ENCODE assay signal across 1 cellular context in the genomic region with DNA sequence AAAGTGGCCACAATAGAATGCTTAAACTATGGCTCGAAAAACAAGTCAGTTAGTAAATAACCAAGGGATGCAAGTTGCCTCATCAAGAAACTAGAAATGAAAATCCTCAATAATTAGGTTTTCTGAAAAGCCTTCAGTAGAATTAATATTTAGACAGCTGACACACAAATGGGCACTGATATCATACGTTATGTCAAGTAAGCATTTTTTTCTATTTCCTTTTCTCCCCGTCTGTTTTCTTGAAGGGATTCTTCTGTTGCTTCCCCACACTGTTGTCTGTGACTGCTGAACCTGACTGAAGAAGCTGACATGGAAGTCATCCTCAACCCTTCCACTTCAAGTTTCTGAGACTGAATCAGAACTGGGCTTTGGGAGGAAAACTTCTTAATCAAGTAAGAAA.
TF ChIP-seq lines count a peak whose summit lies in the region.

No MANE protein-coding gene starts in this region.

TF ChIP-seq in GM23338, 12 proteins besides CTCF, POLR2A, EP300 and RAD21 (continued from another document):
- TF ChIP-seq, protein P1, sequence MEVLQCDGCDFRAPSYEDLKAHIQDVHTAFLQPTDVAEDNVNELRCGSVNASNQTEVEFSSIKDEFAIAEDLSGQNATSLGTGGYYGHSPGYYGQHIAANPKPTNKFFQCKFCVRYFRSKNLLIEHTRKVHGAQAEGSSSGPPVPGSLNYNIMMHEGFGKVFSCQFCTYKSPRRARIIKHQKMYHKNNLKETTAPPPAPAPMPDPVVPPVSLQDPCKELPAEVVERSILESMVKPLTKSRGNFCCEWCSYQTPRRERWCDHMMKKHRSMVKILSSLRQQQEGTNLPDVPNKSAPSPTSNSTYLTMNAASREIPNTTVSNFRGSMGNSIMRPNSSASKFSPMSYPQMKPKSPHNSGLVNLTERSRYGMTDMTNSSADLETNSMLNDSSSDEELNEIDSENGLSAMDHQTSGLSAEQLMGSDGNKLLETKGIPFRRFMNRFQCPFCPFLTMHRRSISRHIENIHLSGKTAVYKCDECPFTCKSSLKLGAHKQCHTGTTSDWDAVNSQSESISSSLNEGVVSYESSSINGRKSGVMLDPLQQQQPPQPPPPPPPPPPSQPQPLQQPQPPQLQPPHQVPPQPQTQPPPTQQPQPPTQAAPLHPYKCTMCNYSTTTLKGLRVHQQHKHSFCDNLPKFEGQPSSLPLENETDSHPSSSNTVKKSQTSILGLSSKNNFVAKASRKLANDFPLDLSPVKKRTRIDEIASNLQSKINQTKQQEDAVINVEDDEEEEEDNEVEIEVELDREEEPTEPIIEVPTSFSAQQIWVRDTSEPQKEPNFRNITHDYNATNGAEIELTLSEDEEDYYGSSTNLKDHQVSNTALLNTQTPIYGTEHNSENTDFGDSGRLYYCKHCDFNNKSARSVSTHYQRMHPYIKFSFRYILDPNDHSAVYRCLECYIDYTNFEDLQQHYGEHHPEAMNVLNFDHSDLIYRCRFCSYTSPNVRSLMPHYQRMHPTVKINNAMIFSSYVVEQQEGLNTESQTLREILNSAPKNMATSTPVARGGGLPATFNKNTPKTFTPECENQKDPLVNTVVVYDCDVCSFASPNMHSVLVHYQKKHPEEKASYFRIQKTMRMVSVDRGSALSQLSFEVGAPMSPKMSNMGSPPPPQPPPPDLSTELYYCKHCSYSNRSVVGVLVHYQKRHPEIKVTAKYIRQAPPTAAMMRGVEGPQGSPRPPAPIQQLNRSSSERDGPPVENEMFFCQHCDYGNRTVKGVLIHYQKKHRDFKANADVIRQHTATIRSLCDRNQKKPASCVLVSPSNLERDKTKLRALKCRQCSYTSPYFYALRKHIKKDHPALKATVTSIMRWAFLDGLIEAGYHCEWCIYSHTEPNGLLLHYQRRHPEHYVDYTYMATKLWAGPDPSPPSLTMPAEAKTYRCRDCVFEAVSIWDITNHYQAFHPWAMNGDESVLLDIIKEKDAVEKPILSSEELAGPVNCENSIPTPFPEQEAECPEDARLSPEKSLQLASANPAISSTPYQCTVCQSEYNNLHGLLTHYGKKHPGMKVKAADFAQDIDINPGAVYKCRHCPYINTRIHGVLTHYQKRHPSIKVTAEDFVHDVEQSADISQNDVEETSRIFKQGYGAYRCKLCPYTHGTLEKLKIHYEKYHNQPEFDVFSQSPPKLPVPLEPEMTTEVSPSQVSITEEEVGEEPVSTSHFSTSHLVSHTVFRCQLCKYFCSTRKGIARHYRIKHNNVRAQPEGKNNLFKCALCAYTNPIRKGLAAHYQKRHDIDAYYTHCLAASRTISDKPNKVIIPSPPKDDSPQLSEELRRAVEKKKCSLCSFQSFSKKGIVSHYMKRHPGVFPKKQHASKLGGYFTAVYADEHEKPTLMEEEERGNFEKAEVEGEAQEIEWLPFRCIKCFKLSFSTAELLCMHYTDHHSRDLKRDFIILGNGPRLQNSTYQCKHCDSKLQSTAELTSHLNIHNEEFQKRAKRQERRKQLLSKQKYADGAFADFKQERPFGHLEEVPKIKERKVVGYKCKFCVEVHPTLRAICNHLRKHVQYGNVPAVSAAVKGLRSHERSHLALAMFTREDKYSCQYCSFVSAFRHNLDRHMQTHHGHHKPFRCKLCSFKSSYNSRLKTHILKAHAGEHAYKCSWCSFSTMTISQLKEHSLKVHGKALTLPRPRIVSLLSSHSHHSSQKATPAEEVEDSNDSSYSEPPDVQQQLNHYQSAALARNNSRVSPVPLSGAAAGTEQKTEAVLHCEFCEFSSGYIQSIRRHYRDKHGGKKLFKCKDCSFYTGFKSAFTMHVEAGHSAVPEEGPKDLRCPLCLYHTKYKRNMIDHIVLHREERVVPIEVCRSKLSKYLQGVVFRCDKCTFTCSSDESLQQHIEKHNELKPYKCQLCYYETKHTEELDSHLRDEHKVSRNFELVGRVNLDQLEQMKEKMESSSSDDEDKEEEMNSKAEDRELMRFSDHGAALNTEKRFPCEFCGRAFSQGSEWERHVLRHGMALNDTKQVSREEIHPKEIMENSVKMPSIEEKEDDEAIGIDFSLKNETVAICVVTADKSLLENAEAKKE (CRISPR knock-in tag; IDR thresholded peaks at IDR 0.05): no peak
- TF ChIP-seq NANOG (IDR thresholded peaks at IDR 0.05; ENCODE audit: borderline replicate concordance) (no peak), JUNB (IDR thresholded peaks at IDR 0.05; ENCODE audit: unreplicated experiment) (no peak), ZNF331 (CRISPR knock-in tag; IDR thresholded peaks at IDR 0.05; ENCODE audit: low read depth) (no peak), STAT1 (IDR thresholded peaks at IDR 0.05; ENCODE audit: unreplicated experiment) (no peak), ZNF114 (CRISPR knock-in tag; IDR thresholded peaks at IDR 0.05) (no peak)
- TF ChIP-seq, protein P2, sequence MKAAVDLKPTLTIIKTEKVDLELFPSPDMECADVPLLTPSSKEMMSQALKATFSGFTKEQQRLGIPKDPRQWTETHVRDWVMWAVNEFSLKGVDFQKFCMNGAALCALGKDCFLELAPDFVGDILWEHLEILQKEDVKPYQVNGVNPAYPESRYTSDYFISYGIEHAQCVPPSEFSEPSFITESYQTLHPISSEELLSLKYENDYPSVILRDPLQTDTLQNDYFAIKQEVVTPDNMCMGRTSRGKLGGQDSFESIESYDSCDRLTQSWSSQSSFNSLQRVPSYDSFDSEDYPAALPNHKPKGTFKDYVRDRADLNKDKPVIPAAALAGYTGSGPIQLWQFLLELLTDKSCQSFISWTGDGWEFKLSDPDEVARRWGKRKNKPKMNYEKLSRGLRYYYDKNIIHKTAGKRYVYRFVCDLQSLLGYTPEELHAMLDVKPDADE (IDR thresholded peaks at IDR 0.05): no peak
- TF ChIP-seq, protein P3, sequence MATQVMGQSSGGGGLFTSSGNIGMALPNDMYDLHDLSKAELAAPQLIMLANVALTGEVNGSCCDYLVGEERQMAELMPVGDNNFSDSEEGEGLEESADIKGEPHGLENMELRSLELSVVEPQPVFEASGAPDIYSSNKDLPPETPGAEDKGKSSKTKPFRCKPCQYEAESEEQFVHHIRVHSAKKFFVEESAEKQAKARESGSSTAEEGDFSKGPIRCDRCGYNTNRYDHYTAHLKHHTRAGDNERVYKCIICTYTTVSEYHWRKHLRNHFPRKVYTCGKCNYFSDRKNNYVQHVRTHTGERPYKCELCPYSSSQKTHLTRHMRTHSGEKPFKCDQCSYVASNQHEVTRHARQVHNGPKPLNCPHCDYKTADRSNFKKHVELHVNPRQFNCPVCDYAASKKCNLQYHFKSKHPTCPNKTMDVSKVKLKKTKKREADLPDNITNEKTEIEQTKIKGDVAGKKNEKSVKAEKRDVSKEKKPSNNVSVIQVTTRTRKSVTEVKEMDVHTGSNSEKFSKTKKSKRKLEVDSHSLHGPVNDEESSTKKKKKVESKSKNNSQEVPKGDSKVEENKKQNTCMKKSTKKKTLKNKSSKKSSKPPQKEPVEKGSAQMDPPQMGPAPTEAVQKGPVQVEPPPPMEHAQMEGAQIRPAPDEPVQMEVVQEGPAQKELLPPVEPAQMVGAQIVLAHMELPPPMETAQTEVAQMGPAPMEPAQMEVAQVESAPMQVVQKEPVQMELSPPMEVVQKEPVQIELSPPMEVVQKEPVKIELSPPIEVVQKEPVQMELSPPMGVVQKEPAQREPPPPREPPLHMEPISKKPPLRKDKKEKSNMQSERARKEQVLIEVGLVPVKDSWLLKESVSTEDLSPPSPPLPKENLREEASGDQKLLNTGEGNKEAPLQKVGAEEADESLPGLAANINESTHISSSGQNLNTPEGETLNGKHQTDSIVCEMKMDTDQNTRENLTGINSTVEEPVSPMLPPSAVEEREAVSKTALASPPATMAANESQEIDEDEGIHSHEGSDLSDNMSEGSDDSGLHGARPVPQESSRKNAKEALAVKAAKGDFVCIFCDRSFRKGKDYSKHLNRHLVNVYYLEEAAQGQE (IDR thresholded peaks at IDR 0.05; ENCODE audit: unreplicated experiment): no peak
